1 cellular context compared by ENCODE assay signal in the genomic region with DNA sequence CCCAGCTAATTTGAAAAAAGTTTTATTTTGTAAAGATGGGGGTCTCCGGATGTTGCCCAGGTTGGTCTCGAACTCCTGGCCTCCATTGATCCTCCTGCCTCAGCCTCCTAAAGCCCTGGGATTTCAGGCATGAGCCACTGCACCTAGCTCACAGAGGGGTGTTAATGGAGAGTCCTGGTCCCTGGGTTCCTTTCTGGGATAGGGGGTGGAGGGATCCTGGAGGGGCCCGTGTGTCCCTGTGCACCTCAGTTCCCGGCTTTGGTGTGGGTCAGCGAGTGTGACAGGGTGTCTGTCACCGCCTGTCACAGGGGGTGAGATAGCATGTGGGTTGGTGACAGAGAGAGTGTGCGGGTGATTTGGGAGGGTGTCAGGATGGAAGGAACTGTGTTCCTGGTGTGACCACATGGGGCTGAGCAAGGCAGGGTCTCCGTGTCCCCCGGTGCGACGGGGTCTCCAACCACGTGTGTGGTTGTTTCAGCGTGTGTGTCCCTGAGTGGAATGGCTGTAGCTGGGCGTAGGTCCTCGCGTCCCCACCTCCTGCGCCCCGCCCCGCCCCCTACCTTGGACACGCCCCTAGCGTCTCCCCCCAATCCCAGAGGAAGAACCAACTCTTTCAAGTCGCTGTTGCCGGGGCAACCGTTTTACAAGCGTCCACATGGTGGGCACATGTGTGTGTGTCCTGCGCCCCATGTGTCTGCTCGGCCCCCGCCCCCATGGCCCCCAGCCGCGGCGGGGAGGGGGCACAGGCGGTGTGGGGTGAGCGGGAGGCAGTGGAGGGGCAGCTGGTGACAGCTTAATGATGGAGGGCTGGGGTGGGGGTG.
TF ChIP-seq lines count a peak whose summit lies in the region.

No MANE protein-coding gene starts in this region.

TF ChIP-seq in SK-N-SH treated with all-trans-retinoic acid at 6 μM for 48 hours, 23 proteins besides CTCF, POLR2A, EP300 and RAD21 (continued from another document):
- TF ChIP-seq, protein P1, sequence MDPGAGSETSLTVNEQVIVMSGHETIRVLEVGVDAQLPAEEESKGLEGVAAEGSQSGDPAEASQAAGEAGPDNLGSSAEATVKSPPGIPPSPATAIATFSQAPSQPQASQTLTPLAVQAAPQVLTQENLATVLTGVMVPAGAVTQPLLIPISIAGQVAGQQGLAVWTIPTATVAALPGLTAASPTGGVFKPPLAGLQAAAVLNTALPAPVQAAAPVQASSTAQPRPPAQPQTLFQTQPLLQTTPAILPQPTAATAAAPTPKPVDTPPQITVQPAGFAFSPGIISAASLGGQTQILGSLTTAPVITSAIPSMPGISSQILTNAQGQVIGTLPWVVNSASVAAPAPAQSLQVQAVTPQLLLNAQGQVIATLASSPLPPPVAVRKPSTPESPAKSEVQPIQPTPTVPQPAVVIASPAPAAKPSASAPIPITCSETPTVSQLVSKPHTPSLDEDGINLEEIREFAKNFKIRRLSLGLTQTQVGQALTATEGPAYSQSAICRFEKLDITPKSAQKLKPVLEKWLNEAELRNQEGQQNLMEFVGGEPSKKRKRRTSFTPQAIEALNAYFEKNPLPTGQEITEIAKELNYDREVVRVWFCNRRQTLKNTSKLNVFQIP (CRISPR knock-in tag; IDR thresholded peaks at IDR 0.05; ENCODE audit: borderline replicate concordance, low read depth): no peak
- no peak for TF ChIP-seq RARB (CRISPR knock-in tag; IDR thresholded peaks at IDR 0.05)
- TF ChIP-seq ISL1 (CRISPR knock-in tag; IDR thresholded peaks at IDR 0.05): no peak
- no peak for TF ChIP-seq PPARA (CRISPR knock-in tag; IDR thresholded peaks at IDR 0.05; ENCODE audit: borderline replicate concordance)
- TF ChIP-seq ZNF565 (CRISPR knock-in tag; conservative IDR thresholded peaks at IDR 0.05; ENCODE audit: low read depth): no peak
- TF ChIP-seq ZFP3 (CRISPR knock-in tag; IDR thresholded peaks at IDR 0.05): no peak
- no peak for TF ChIP-seq TCF4 (CRISPR knock-in tag; IDR thresholded peaks at IDR 0.05; ENCODE audit: borderline replicate concordance)
